In genomic region chr22:30609260-30610185, GRCh38 we compare ENCODE assay signal across 8 cellular contexts. TPM values are rescaled to one million over a fixed set of nuclear protein-coding genes. Genes with fewer than 3 reads are reported as not detected.
DNase-seq lines count a peak whose midpoint lies in the region; ATAC-seq and TF ChIP-seq lines count a peak whose summit lies in the region.

No MANE protein-coding gene starts in this region.

- peaks cover 0 to 6% of the 10 kb centered on the region in 2 donors for H3K4me1 ChIP-seq in naive thymus-derived CD4-positive, alpha-beta T cell (ENCODE audit: control insufficient read depth in 2 of 2, insufficient read depth in 2 of 2, low read length in 2 of 2)

- CTCF ChIA-PET in Calu3 (lab: Charles Lee), result interaction anchor here (0.6 to 1.5 kb wide), 3 partner anchors 25 to 76 kb away, joined by 3 to 6 read pairs (median 3); no protein-coding TSS in a partner anchor
- CTCF ChIA-PET in naive thymus-derived CD4-positive, alpha-beta T cell (lab: Charles Lee), result no interaction called here

- no peak overlapping the region for H3K4me3 Mint-ChIP-seq in Calu3 (ENCODE audit: low read depth, unreplicated experiment)
- H3K4me3 Mint-ChIP-seq in naive thymus-derived CD4-positive, alpha-beta T cell, result peak overlapping the region in 3 of 10 donors; percentile 13 to 59 (median 58)

- intact Hi-C loops in Calu3 (cut with micrococcal nuclease; ENCODE audit: unreplicated experiment), result no loop called here
- intact Hi-C loops in naive thymus-derived CD4-positive, alpha-beta T cell (cut with micrococcal nuclease), result no loop called here

- H3K9me3 ChIP-seq in naive thymus-derived CD4-positive, alpha-beta T cell (ENCODE audit: control insufficient read depth in 2 of 3, low read length in 3 of 3), result no peaks in the 10 kb centered on the region

- H3K9me3 Mint-ChIP-seq in Calu3 (ENCODE audit: low read depth, unreplicated experiment), result no peaks in the 10 kb centered on the region
- H3K9me3 Mint-ChIP-seq in naive thymus-derived CD4-positive, alpha-beta T cell, result no peaks in the 10 kb centered on the region

- BruUV-seq in Calu3 (replicated peaks; lab: Mats Ljungman, UMichigan), result TSS peak; percentile 30

- H3K36me3 Mint-ChIP-seq in Calu3 (ENCODE audit: insufficient read depth, unreplicated experiment), result peaks cover 15% of the 10 kb centered on the region
- H3K36me3 Mint-ChIP-seq in naive thymus-derived CD4-positive, alpha-beta T cell, result no peaks in the 10 kb centered on the region

- peak; percentile 68 for ATAC-seq in naive thymus-derived CD4-positive, alpha-beta T cell
- ATAC-seq in GM21717 (IDR thresholded peaks at IDR 0.05; ENCODE audit: unreplicated experiment), result no peak

- H3K4me1 Mint-ChIP-seq in Calu3 (ENCODE audit: low read depth, unreplicated experiment), result peaks cover 39% of the 10 kb centered on the region
- peaks cover 14 to 57% (median 24%) of the 10 kb centered on the region in 7 donors for H3K4me1 Mint-ChIP-seq in naive thymus-derived CD4-positive, alpha-beta T cell

- POLR2A ChIA-PET in naive thymus-derived CD4-positive, alpha-beta T cell (lab: Charles Lee), result interaction anchor here (0.6 kb wide), 1 partner anchor 1019 kb away, joined by 3 read pairs; no protein-coding TSS in a partner anchor

- H3K4me3 ChIP-seq in H7 (ENCODE audit: insufficient read depth, low read depth, low read length) (no peak overlapping the region), epithelial cell of proximal tubule (ENCODE audit: low read depth, low read length) (peak overlapping the region; percentile 66)
- H3K4me3 ChIP-seq in naive thymus-derived CD4-positive, alpha-beta T cell (ENCODE audit: low read length), result no peak overlapping the region

- peaks cover 3% of the 10 kb centered on the region for H3K36me3 ChIP-seq in H7 (replicated peaks; ENCODE audit: control insufficient read depth, insufficient read depth, low read length)
- H3K36me3 ChIP-seq in naive thymus-derived CD4-positive, alpha-beta T cell (ENCODE audit: control insufficient read depth in 2 of 3, insufficient read depth in 3 of 3, low read length in 3 of 3), result no peaks in the 10 kb centered on the region

- H3K27me3 Mint-ChIP-seq in Calu3 (ENCODE audit: unreplicated experiment), result no peaks in the 10 kb centered on the region
- no peaks in the 10 kb centered on the region for H3K27me3 Mint-ChIP-seq in naive thymus-derived CD4-positive, alpha-beta T cell

- H3K27me3 ChIP-seq in H7 (ENCODE audit: control insufficient read depth, insufficient read depth, low read length), result no peaks in the 10 kb centered on the region
- H3K27me3 ChIP-seq in naive thymus-derived CD4-positive, alpha-beta T cell (ENCODE audit: control insufficient read depth in 2 of 2, insufficient read depth in 2 of 2, low read length in 2 of 2), result no peaks in the 10 kb centered on the region

- no peak for TF ChIP-seq CTCF in Calu3 (IDR thresholded peaks at IDR 0.05; ENCODE audit: unreplicated experiment)
- TF ChIP-seq CTCF in epithelial cell of proximal tubule (conservative IDR thresholded peaks at IDR 0.05; ENCODE audit: low read depth, low read length), result no peak

- H3K27ac Mint-ChIP-seq in Calu3 (ENCODE audit: unreplicated experiment), result peak overlapping the region; percentile 20
- H3K27ac Mint-ChIP-seq in naive thymus-derived CD4-positive, alpha-beta T cell, result peak overlapping the region in 1 of 9 donors; percentile 75

- DNase-seq in Calu3 (peak; percentile 52), H7 (peak; percentile 60), SIG-M5 (lab: John Stamatoyannopoulos, UW) (peak; percentile 39), epithelial cell of proximal tubule (ENCODE audit: low read depth) (peak; percentile 71), HuH-7 (ENCODE audit: low spot score) (no peak), NCI-H524 (lab: John Stamatoyannopoulos, UW) (no peak)
- DNase-seq in naive thymus-derived CD4-positive, alpha-beta T cell, result peak in 1 of 9 donors; percentile 51

- no peak overlapping the region for H3K27ac ChIP-seq in naive thymus-derived CD4-positive, alpha-beta T cell (ENCODE audit: low read depth, low read length)

RNA-seq across cellular contexts. Expression of gene TCN2, which starts 2.5 kb away (rescaled TPM):
- 11.0 and 25.9 TPM in 2 replicates for total RNA-seq in Calu3 (2022)
- 35.6 and 40.3 TPM in 2 replicates for total RNA-seq in H7 (2014; rRNA removed; shearing (Covaris generic))
- 6.9 and 9.0 TPM in 2 replicates for total RNA-seq in epithelial cell of proximal tubule
- 1 to 10 TPM in 3 of 5 experiments, under 1 TPM in 2; 0.57 to 8.9 (median 1.3) TPM for total RNA-seq in naive thymus-derived CD4-positive, alpha-beta T cell
- polyA plus RNA-seq in naive thymus-derived CD4-positive, alpha-beta T cell, result under 1 TPM; 0.69 to 0.79 TPM

RNA-seq across cellular contexts. Expression of gene PES1, which starts 17.8 kb away (rescaled TPM):
- total RNA-seq in Calu3 (2022) (98.9 and 106 TPM in 2 replicates), epithelial cell of proximal tubule (97.5 and 123 TPM in 2 replicates)
- total RNA-seq in H7 (2014; rRNA removed; shearing (Covaris generic)), result 86.2 and 111 TPM in 2 replicates
- total RNA-seq in naive thymus-derived CD4-positive, alpha-beta T cell, result 10 to 100 TPM; 40.6 to 84.2 (median 56.3) TPM
- 10 to 100 TPM; 34.6 to 62.3 TPM for polyA plus RNA-seq in naive thymus-derived CD4-positive, alpha-beta T cell

RNA-seq across cellular contexts. Expression of gene SLC35E4, which starts 26.1 kb away (rescaled TPM):
- total RNA-seq in Calu3 (2022), result 3.2 and 4.0 TPM in 2 replicates
- total RNA-seq in H7 (2014; rRNA removed; shearing (Covaris generic)), result 5.1 and 6.5 TPM in 2 replicates
- 9.1 and 10.7 TPM in 2 replicates for total RNA-seq in epithelial cell of proximal tubule
- total RNA-seq in naive thymus-derived CD4-positive, alpha-beta T cell, result 1 to 10 TPM; 2.0 to 5.2 (median 3.4) TPM
- polyA plus RNA-seq in naive thymus-derived CD4-positive, alpha-beta T cell, result 1 to 10 TPM in 1 of 2 donors, under 1 TPM in 1; 0.85 to 1.9 TPM

RNA-seq across cellular contexts. Expression of gene GAL3ST1, which starts 35.1 kb away (rescaled TPM):
- total RNA-seq in Calu3 (2022) (6.5 and 8.2 TPM in 2 replicates), epithelial cell of proximal tubule (4.1 and 11.4 TPM in 2 replicates)
- total RNA-seq in H7 (2014; rRNA removed; shearing (Covaris generic)), result 8.4 and 11.9 TPM in 2 replicates
- 1 to 10 TPM in 2 of 5 experiments, under 1 TPM in 1, not detected in 2; 0.56 to 4.8 (median 4.0) TPM for total RNA-seq in naive thymus-derived CD4-positive, alpha-beta T cell
- polyA plus RNA-seq in naive thymus-derived CD4-positive, alpha-beta T cell, result 1 to 10 TPM in 1 of 2 donors, under 1 TPM in 1; 0.21 to 2.4 TPM

RNA-seq across cellular contexts. Expression of gene DUSP18, which starts 58.2 kb away (rescaled TPM):
- total RNA-seq in Calu3 (2022) (10.7 and 11.6 TPM in 2 replicates), epithelial cell of proximal tubule (5.2 and 11.5 TPM in 2 replicates)
- 1.8 and 2.6 TPM in 2 replicates for total RNA-seq in H7 (2014; rRNA removed; shearing (Covaris generic))
- total RNA-seq in naive thymus-derived CD4-positive, alpha-beta T cell, result 10 to 100 TPM in 4 of 5 experiments, 1 to 10 TPM in 1; 7.4 to 18.5 (median 14.1) TPM
- 10 to 100 TPM in 1 of 2 donors, 1 to 10 TPM in 1; 7.4 to 12.2 TPM for polyA plus RNA-seq in naive thymus-derived CD4-positive, alpha-beta T cell

Comparison
In these comparisons a context has a peak if more than half of its experiments do, and no peak if none do; other contexts are left out.
1. DNase-seq: peak in Calu3 (single experiment), H7 (single experiment), SIG-M5 (single experiment) and epithelial cell of proximal tubule (single experiment); none in HuH-7 (single experiment) and NCI-H524 (0 of 2).